In the genomic region with DNA sequence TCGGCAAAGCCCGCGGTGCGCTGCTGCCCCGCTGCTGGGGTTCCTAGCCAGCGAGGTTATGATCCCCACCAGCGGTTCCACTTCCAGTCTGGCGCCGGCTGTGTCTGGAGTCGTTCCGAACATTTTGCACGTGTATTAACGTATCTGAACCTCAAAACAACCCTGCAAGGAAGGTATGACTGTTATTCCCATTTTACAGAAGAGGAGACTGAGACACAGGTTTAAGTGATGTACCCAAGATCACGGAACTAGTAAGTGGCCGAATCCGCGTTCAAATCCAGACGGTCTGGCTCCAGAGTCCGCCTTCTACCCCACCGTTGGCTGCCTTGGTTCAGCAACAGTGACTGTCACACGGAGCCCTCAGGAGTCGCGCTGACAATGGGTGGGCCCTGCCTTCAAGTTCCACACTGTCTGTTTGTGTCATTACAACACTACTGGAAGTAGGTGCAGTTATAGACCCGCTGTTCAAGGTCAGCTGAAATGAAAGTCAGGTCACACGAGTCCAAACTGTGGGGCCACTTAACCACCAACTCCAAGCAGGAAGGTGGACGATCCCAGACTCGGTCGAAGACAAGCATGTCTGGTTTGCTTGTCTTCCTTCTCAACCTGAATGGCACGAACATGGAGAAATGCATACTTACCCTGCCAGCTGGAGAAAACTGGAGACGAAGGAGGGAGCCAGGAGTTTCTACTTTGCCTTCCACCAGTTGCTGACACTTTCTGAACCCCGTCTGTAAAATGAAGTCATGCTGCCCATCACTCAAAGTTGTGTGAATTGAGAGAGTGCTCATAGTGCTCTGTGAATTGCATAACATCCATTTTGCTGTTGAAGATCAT, we compare ENCODE assay signal across 8 cellular contexts. TPM values are rescaled to one million over a fixed set of nuclear protein-coding genes. Genes with fewer than 3 reads are reported as not detected.
DNase-seq lines count a peak whose midpoint lies in the region; ATAC-seq and TF ChIP-seq lines count a peak whose summit lies in the region.

No MANE protein-coding gene starts in this region.

- H3K27ac ChIP-seq in Panc1 (ENCODE audit: low read length): peak overlapping the region; percentile 88
- H3K27ac ChIP-seq in ovary: peak overlapping the region in 1 of 2 donors; percentile 88

- no peaks in the 10 kb centered on the region for H3K27me3 ChIP-seq in Panc1 (ENCODE audit: control insufficient read depth, insufficient read depth, low read length)
- H3K27me3 ChIP-seq in ovary: no peaks in the 10 kb centered on the region

- CTCF ChIA-PET in Calu3 (lab: Charles Lee): no interaction called here
- CTCF ChIA-PET in Panc1 (lab: Charles Lee): no interaction called here

- BruUV-seq in Calu3 (replicated peaks; lab: Mats Ljungman, UMichigan) (TSS peak; percentile 91), Panc1 (replicated peaks; lab: Mats Ljungman, UMichigan) (TSS peak; percentile 84)

- in situ Hi-C loops in Panc1 (cut with HindIII; ENCODE audit: low pct_unique_long_range_greater_than_20kb, low sequenced_read_pairs): no loop called here

- peak; percentile 11 for TF ChIP-seq POLR2A in ovary (IDR thresholded peaks at IDR 0.05)

- H3K4me1 ChIP-seq in Panc1 (ENCODE audit: control insufficient read depth, insufficient read depth, low read length) (peaks cover 17% of the 10 kb centered on the region), ovary (ENCODE audit: insufficient read depth) (peaks cover 4% of the 10 kb centered on the region)

- intact Hi-C loops in Calu3 (cut with micrococcal nuclease; ENCODE audit: unreplicated experiment) (loop anchor here (5.0 kb wide), 1 partner anchor 83 kb away; no protein-coding TSS in a partner anchor), Panc1 (cut with micrococcal nuclease; ENCODE audit: unreplicated experiment) (loop anchor here (2.0 kb wide), 1 partner anchor 75 kb away; no protein-coding TSS in a partner anchor), ovary (cut with DNase I) (no loop called here)

- ATAC-seq in Panc1: peak; percentile 27; the same call in 1 of the 2 replicates
- ATAC-seq in GM19023 (IDR thresholded peaks at IDR 0.05; ENCODE audit: unreplicated experiment): no peak
- ATAC-seq in GM18861 (IDR thresholded peaks at IDR 0.05; ENCODE audit: unreplicated experiment): no peak
- ATAC-seq in HG03039 (IDR thresholded peaks at IDR 0.05; ENCODE audit: unreplicated experiment): no peak

- TF ChIP-seq EP300 in ovary (IDR thresholded peaks at IDR 0.05): no peak

- WGBS in ovary, 3 donors: 10 to 17% (median 14%) methylated on average over 31 of the region's 31 CpGs

- H3K27ac Mint-ChIP-seq in Calu3 (ENCODE audit: unreplicated experiment): no peak overlapping the region

- H3K36me3 ChIP-seq in Panc1 (ENCODE audit: control insufficient read depth, insufficient read depth, low read length): peaks cover 2% of the 10 kb centered on the region; the same call in 1 of the 2 replicates
- H3K36me3 ChIP-seq in ovary: no peaks in the 10 kb centered on the region

- no peak for DNase-seq in Calu3
- DNase-seq in Panc1 (ENCODE audit: low read depth, low spot score): no peak
- DNase-seq in epithelial cell of proximal tubule (ENCODE audit: low read depth): no peak
- DNase-seq in ovary: peak in 2 of 5 donors; percentile 28 to 43
- no peak for DNase-seq in activated CD4-positive, alpha-beta T cell treated with anti-CD3 and anti-CD28 coated beads for 1 hour

- POLR2A ChIA-PET in Panc1 (lab: Charles Lee): no interaction called here

- H3K4me3 ChIP-seq in Panc1 (ENCODE audit: low read depth in 2 of 2, low read length in 2 of 2) (peak overlapping the region; percentile 83 to 97), epithelial cell of proximal tubule (ENCODE audit: low read depth, low read length) (peak overlapping the region; percentile 98), ovary (peak overlapping the region; percentile 56)

- H3K4me3 Mint-ChIP-seq in Calu3 (ENCODE audit: low read depth, unreplicated experiment): peak overlapping the region; percentile 83

- peaks cover 17% of the 10 kb centered on the region for H3K4me1 Mint-ChIP-seq in Calu3 (ENCODE audit: low read depth, unreplicated experiment)

- H3K9me3 ChIP-seq in Panc1 (ENCODE audit: control insufficient read depth, insufficient read depth, low read depth, low read length): no peaks in the 10 kb centered on the region
- H3K9me3 ChIP-seq in ovary: no peaks in the 10 kb centered on the region

- H3K36me3 Mint-ChIP-seq in Calu3 (ENCODE audit: insufficient read depth, unreplicated experiment): peaks cover 29% of the 10 kb centered on the region

- TF ChIP-seq CTCF in Calu3 (IDR thresholded peaks at IDR 0.05; ENCODE audit: unreplicated experiment) (no peak), Panc1 (IDR thresholded peaks at IDR 0.05) (0 out of 2 replicates have a peak, but pooled peaks have one; percentile 57), epithelial cell of proximal tubule (conservative IDR thresholded peaks at IDR 0.05; ENCODE audit: low read depth, low read length) (no peak), ovary (IDR thresholded peaks at IDR 0.05) (no peak)

- H3K9me3 Mint-ChIP-seq in Calu3 (ENCODE audit: low read depth, unreplicated experiment): no peaks in the 10 kb centered on the region

- H3K27me3 Mint-ChIP-seq in Calu3 (ENCODE audit: unreplicated experiment): peaks cover 19% of the 10 kb centered on the region

RNA-seq across cellular contexts. Expression of a gene that starts 0.8 kb away (rescaled TPM):
- total RNA-seq in Calu3 (2022) (17.4 and 18.1 TPM in 2 replicates), Panc1 (2021; ENCODE audit: unreplicated experiment) (34.5 TPM), epithelial cell of proximal tubule (35.4 and 52.0 TPM in 2 replicates), ovary (10 to 100 TPM; 17.9 to 32.9 (median 25.1) TPM)
- polyA plus RNA-seq in Panc1 (2012; ENCODE audit: insufficient read length): 27.6 TPM
- polyA plus RNA-seq in ovary: 10 to 100 TPM; 12.0 to 34.2 TPM

RNA-seq across cellular contexts. Expression of a gene that starts 21.8 kb away (rescaled TPM):
- not detected in 2 replicates for total RNA-seq in Calu3 (2022)
- not detected for total RNA-seq in Panc1 (2021; ENCODE audit: unreplicated experiment)
- polyA plus RNA-seq in Panc1 (2012; ENCODE audit: insufficient read length): not detected
- total RNA-seq in epithelial cell of proximal tubule: not detected in 2 replicates
- total RNA-seq in ovary: not detected
- polyA plus RNA-seq in ovary: not detected

RNA-seq across cellular contexts. Expression of a gene that starts 43.7 kb away (rescaled TPM):
- total RNA-seq in Calu3 (2022) (not detected in 2 replicates), Panc1 (2021; ENCODE audit: unreplicated experiment) (not detected), epithelial cell of proximal tubule (2.6 and 4.0 TPM in 2 replicates), ovary (under 1 TPM in 5 of 7 donors, not detected in 2; 0.23 to 0.75 (median 0.33) TPM)
- not detected for polyA plus RNA-seq in Panc1 (2012; ENCODE audit: insufficient read length)
- under 1 TPM; 0.15 to 0.18 TPM for polyA plus RNA-seq in ovary

Comparison
In these comparisons a context has a peak if more than half of its experiments do, and no peak if none do; other contexts are left out.
1. intact Hi-C loops: an anchor here in Calu3 (5.0 kb wide) and Panc1 (2.0 kb wide); none called in ovary.